1 cellular context compared by ENCODE assay signal in the genomic region with DNA sequence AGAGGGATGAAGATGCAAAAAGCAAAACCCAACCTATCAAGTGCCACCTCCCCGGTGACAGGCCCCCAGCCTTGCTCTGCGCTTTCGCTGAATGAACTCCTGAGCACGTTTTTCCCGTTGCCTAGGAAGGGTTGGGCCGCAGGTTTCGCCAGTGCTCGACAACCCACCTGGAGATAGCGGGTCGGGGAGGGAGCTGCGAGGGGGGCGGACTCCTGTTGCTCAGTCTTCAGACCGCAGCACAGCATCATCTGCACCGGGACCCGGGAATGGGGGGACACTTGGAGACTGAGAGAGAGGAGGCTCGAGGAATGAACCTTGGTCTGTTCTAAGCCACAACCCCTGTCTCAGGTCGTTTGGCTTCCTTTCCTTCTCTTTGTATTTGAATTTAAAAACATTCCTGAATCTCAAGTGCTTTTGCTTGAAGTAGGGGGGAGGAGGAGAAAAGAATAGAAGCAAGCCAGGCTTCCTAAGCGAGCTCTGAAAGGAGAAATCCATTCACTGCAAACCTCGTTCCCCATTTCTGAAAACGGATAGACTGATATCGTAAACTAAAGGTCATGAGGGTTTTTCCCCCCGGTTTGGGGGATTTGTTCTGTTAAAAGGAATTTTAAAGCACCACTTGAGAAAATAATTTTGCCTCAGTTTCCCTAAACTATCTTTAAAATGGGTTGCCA.
TF ChIP-seq lines count a peak whose summit lies in the region.

No MANE protein-coding gene starts in this region.

TF ChIP-seq in H1, 55 proteins besides CTCF, POLR2A, EP300 and RAD21 (continued from another document):
- TF ChIP-seq TAF1 (IDR thresholded peaks at IDR 0.05; ENCODE audit: low read depth, low read length) = 0 out of 2 replicates have a peak, but pooled peaks have one; percentile 15
- peak; percentile 53; the same call in 1 of the 2 replicates for TF ChIP-seq SP1 (IDR thresholded peaks at IDR 0.05; ENCODE audit: low read depth, low read length)
- peak; percentile 72 for TF ChIP-seq ASH2L (IDR thresholded peaks at IDR 0.05; ENCODE audit: low read length)
- TF ChIP-seq SIN3A (conservative IDR thresholded peaks at IDR 0.05 in 1 of 2, IDR thresholded peaks at IDR 0.05 in 1 of 2; ENCODE audit: low read depth in 1 of 2, low read length in 2 of 2) = peak in 1 of 2 experiments; percentile 69; a peak in 1 of 4 replicates
- TF ChIP-seq NRF1 (IDR thresholded peaks at IDR 0.05; ENCODE audit: low read depth, low read length) = no peak
- TF ChIP-seq, protein P1, sequence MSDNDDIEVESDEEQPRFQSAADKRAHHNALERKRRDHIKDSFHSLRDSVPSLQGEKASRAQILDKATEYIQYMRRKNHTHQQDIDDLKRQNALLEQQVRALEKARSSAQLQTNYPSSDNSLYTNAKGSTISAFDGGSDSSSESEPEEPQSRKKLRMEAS (IDR thresholded peaks at IDR 0.05) = peak; percentile 75
- peak; percentile 12 for TF ChIP-seq KDM4A (IDR thresholded peaks at IDR 0.05; ENCODE audit: low read depth, low read length, severe bottlenecking)
- 0 out of 2 replicates have a peak, but pooled peaks have one; percentile 14 for TF ChIP-seq YY1 (IDR thresholded peaks at IDR 0.05; ENCODE audit: low read depth, low read length)
- TF ChIP-seq BRCA1 (IDR thresholded peaks at IDR 0.05; ENCODE audit: low read depth, low read length) = no peak
- peak; percentile 53; the same call in 1 of the 2 replicates for TF ChIP-seq KDM1A (IDR thresholded peaks at IDR 0.05; ENCODE audit: borderline replicate concordance, low read length)
TF ChIP-seq in H1: peak in this region for 10.
